In genomic region chr15:79380755-79381499, GRCh38 we compare ENCODE assay signal across 8 cellular contexts. TPM values are rescaled to one million over a fixed set of nuclear protein-coding genes. Genes with fewer than 3 reads are reported as not detected.
DNase-seq lines count a peak whose midpoint lies in the region; ATAC-seq lines count a peak whose summit lies in the region.

No MANE protein-coding gene starts in this region.

- intact Hi-C loops in right cardiac atrium (cut with DNase I): loop anchor here (2.0 to 10.0 kb wide), 7 partner anchors 214 to 614 kb away; no protein-coding TSS in a partner anchor
- intact Hi-C loops in sciatic nerve (cut with DNase I): no loop called here

- H3K27me3 Mint-ChIP-seq in T-cell: no peaks in the 10 kb centered on the region

- no peaks in the 10 kb centered on the region for H3K9me3 ChIP-seq in right cardiac atrium (ENCODE audit: control insufficient read depth, low read length)

- CTCF ChIA-PET in T-cell (lab: Charles Lee): interaction anchor here (0.8 to 2.6 kb wide), 11 partner anchors 15 to 792 kb away, joined by 3 to 27 read pairs (median 6); no protein-coding TSS in a partner anchor

- no peak overlapping the region for H3K27ac ChIP-seq in right cardiac atrium (ENCODE audit: low read length)

- peaks cover 0 to 2% (median 2%) of the 10 kb centered on the region in 3 donors for H3K4me1 Mint-ChIP-seq in T-cell

- H3K36me3 Mint-ChIP-seq in T-cell: peaks cover 14% of the 10 kb centered on the region

- no peaks in the 10 kb centered on the region for H3K4me1 ChIP-seq in right cardiac atrium (ENCODE audit: control insufficient read depth, insufficient read depth, low read length)

- no peaks in the 10 kb centered on the region for H3K27me3 ChIP-seq in right cardiac atrium (ENCODE audit: control insufficient read depth, insufficient read depth)

- no peak overlapping the region for H3K27ac Mint-ChIP-seq in T-cell

- DNase-seq in COR-L47 (lab: John Stamatoyannopoulos, UW): peak; percentile 70
- peak; percentile 16 for DNase-seq in NCI-H1105 (lab: John Stamatoyannopoulos, UW)
- peak; percentile 31 to 84 (median 70) for DNase-seq in T-cell
- DNase-seq in amniotic epithelial cell (ENCODE audit: low read depth): peak; percentile 61
- DNase-seq in right cardiac atrium: peak; percentile 73 to 94 (median 87)
- DNase-seq in sciatic nerve (ENCODE audit: low spot score): peak; percentile 91

- POLR2A ChIA-PET in T-cell (lab: Charles Lee): no interaction called here

- H3K4me3 Mint-ChIP-seq in T-cell: no peak overlapping the region

- no peaks in the 10 kb centered on the region for H3K9me3 Mint-ChIP-seq in T-cell

- H3K4me3 ChIP-seq in right cardiac atrium (ENCODE audit: low read length): no peak overlapping the region

- WGBS in right cardiac atrium: 48% methylated on average over 4 of the region's 4 CpGs

- peak; percentile 56 for ATAC-seq in GM21717 (IDR thresholded peaks at IDR 0.05; ENCODE audit: unreplicated experiment)
- peak; percentile 65 to 85 (median 78) for ATAC-seq in T-cell (replicated peaks in 1 of 4)
- ATAC-seq in right cardiac atrium: peak; percentile 87 to 89
- peak; percentile 76 for ATAC-seq in sciatic nerve
- ATAC-seq in HG02763 (IDR thresholded peaks at IDR 0.05; ENCODE audit: unreplicated experiment): no peak

RNA-seq across cellular contexts. Expression of gene MINAR1, which starts 51.2 kb away (rescaled TPM):
- total RNA-seq in T-cell: under 1 TPM; 0.30 to 0.47 (median 0.42) TPM
- total RNA-seq in right cardiac atrium: under 1 TPM; 0.09 to 0.36 (median 0.16) TPM
- polyA plus RNA-seq in right cardiac atrium: 0.05 TPM
- 0.98 TPM for total RNA-seq in sciatic nerve

Comparison
In these comparisons a context has a peak if more than half of its experiments do, and no peak if none do; other contexts are left out.
1. DNase-seq: peak in every context shown above with its lines; median percentile 91 in sciatic nerve; 87 in right cardiac atrium; 70 in COR-L47; 70 in T-cell; 61 in amniotic epithelial cell; 16 in NCI-H1105.